ENCODE assay signal across 8 cellular contexts in genomic region chr13:43905435-43906031, GRCh38. TPM values are rescaled to one million over a fixed set of nuclear protein-coding genes. Genes with fewer than 3 reads are reported as not detected.
DNase-seq lines count a peak whose midpoint lies in the region; ATAC-seq and TF ChIP-seq lines count a peak whose summit lies in the region.

No MANE protein-coding gene starts in this region.

- no peaks in the 10 kb centered on the region for H3K9me3 ChIP-seq in prostate gland

- no peak overlapping the region for H3K27ac Mint-ChIP-seq in activated naive CD4-positive, alpha-beta T cell treated with anti-CD3 and anti-CD28 coated beads, Interleukin-2, amount 10 ng/mL, durations not matched to agents 7 days and 5 days

- H3K4me3 Mint-ChIP-seq in activated naive CD4-positive, alpha-beta T cell treated with anti-CD3 and anti-CD28 coated beads, Interleukin-2, amount 10 ng/mL, durations not matched to agents 7 days and 5 days = no peak overlapping the region

- H3K9me3 Mint-ChIP-seq in activated naive CD4-positive, alpha-beta T cell treated with anti-CD3 and anti-CD28 coated beads, Interleukin-2, amount 10 ng/mL, durations not matched to agents 7 days and 5 days = no peaks in the 10 kb centered on the region

- no peaks in the 10 kb centered on the region for H3K27me3 ChIP-seq in prostate gland (replicated peaks; ENCODE audit: insufficient read depth)

- H3K27me3 Mint-ChIP-seq in activated naive CD4-positive, alpha-beta T cell treated with anti-CD3 and anti-CD28 coated beads, Interleukin-2, amount 10 ng/mL, durations not matched to agents 7 days and 5 days = peaks cover 17% of the 10 kb centered on the region

- CTCF ChIA-PET in activated naive CD4-positive, alpha-beta T cell treated with anti-CD3 and anti-CD28 coated beads, Interleukin-2, amount 10 ng/mL, durations not matched to agents 7 days and 5 days (lab: Charles Lee) = interaction anchor here (0.7 to 2.4 kb wide), 13 partner anchors 12 to 1316 kb away, joined by 3 to 11 read pairs (median 3); no protein-coding TSS in a partner anchor

- intact Hi-C loops in Right ventricle myocardium superior (cut with DNase I) (loop anchor here (2.0 to 10.0 kb wide), 4 partner anchors 142 to 567 kb away; no protein-coding TSS in a partner anchor), prostate gland (cut with DNase I) (loop anchor here (2.0 to 10.0 kb wide), 4 partner anchors 147 to 1067 kb away; no protein-coding TSS in a partner anchor)

- WGBS in prostate gland = 2% methylated on average over 3 of the region's 3 CpGs

- TF ChIP-seq CTCF in prostate gland (IDR thresholded peaks at IDR 0.05) = peak in 3 of 4 experiments; percentile 73 to 90 (median 89)

- ATAC-seq in Right ventricle myocardium superior (ENCODE audit: poor library complexity) = peak; percentile 74
- ATAC-seq in GM19467 (IDR thresholded peaks at IDR 0.05; ENCODE audit: unreplicated experiment) = no peak
- no peak for ATAC-seq in HG03039 (IDR thresholded peaks at IDR 0.05; ENCODE audit: unreplicated experiment)

- DNase-seq in DMS114 treated with DMSO at 0.1 percent for 48 hours (lab: John Stamatoyannopoulos, UW; ENCODE audit: unreplicated experiment) (peak; percentile 45), HCEC 1CT (peak; percentile 68), NCI-H526 (lab: John Stamatoyannopoulos, UW) (peak; percentile 30 to 75), Right ventricle myocardium superior (no peak), prostate gland (ENCODE audit: low spot score) (peak; percentile 53)
- DNase-seq in activated naive CD4-positive, alpha-beta T cell treated with anti-CD3 and anti-CD28 coated beads, Interleukin-2, amount 10 ng/mL, durations not matched to agents 7 days and 5 days = peak; percentile 29

- no peak overlapping the region for H3K27ac ChIP-seq in prostate gland

- H3K4me1 Mint-ChIP-seq in activated naive CD4-positive, alpha-beta T cell treated with anti-CD3 and anti-CD28 coated beads, Interleukin-2, amount 10 ng/mL, durations not matched to agents 7 days and 5 days = no peaks in the 10 kb centered on the region

- no peak overlapping the region for H3K4me3 ChIP-seq in prostate gland

- TF ChIP-seq POLR2A in prostate gland (IDR thresholded peaks at IDR 0.05) = no peak

- H3K36me3 Mint-ChIP-seq in activated naive CD4-positive, alpha-beta T cell treated with anti-CD3 and anti-CD28 coated beads, Interleukin-2, amount 10 ng/mL, durations not matched to agents 7 days and 5 days = no peaks in the 10 kb centered on the region

- no peaks in the 10 kb centered on the region for H3K36me3 ChIP-seq in prostate gland

- no peaks in the 10 kb centered on the region for H3K4me1 ChIP-seq in prostate gland (replicated peaks)

RNA-seq across cellular contexts. Expression of gene LACC1, which starts 25.8 kb away (rescaled TPM):
- total RNA-seq in Right ventricle myocardium superior = 4.2 TPM
- total RNA-seq in prostate gland = 10 to 100 TPM in 1 of 2 donors, 1 to 10 TPM in 1; 8.6 to 27.8 TPM

RNA-seq across cellular contexts. Expression of gene CCDC122, which starts 26.0 kb away (rescaled TPM):
- total RNA-seq in Right ventricle myocardium superior (3.4 TPM), prostate gland (10 to 100 TPM; 13.8 to 14.1 TPM)
